8 cellular contexts compared by ENCODE assay signal in the genomic region with DNA sequence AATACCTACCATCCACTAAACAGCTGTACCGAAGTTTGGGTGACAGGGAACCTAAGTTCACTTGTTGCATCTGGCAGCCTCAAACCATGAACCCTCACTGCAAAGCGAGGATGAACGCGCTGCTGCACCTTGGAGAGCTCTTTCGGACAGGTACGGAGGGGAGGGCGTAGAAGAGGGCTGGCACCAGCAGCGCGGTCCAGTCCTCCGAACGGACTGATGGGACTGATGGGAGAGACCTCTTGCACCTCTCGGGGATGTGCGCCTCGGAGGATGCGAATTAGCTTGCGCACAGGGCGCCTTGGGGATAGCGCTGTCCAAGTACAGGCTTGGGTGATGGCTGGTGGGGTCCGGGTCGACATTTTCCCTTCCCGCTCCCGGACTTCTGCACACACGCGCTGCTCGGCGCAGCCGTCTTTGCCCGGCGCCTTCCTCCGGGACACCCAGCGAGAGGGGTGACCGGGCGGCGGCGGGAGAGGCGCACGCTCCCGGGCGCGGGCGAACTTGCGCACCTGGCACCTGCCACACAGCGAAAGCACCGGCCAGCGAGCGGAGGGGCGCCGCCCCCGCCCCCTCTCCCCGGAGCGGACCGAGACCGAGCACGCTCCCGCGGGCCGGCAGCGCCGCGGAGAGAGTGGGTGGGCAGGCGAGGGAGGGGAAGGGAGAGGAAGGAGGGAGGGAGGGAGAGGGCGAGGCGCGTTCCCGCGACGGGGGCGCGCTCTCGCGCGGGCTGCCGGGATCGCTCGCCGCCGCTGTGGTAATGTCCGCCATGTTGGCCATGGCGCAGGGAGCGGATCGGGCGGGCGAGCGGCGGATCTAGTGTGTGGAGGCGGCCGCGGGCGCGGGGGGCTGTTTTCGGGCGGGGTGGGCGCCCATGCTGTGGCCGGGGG. TPM values are rescaled to one million over a fixed set of nuclear protein-coding genes. Genes with fewer than 3 reads are reported as not detected.
DNase-seq lines count a peak whose midpoint lies in the region; ATAC-seq and TF ChIP-seq lines count a peak whose summit lies in the region.

A gene with protein sequence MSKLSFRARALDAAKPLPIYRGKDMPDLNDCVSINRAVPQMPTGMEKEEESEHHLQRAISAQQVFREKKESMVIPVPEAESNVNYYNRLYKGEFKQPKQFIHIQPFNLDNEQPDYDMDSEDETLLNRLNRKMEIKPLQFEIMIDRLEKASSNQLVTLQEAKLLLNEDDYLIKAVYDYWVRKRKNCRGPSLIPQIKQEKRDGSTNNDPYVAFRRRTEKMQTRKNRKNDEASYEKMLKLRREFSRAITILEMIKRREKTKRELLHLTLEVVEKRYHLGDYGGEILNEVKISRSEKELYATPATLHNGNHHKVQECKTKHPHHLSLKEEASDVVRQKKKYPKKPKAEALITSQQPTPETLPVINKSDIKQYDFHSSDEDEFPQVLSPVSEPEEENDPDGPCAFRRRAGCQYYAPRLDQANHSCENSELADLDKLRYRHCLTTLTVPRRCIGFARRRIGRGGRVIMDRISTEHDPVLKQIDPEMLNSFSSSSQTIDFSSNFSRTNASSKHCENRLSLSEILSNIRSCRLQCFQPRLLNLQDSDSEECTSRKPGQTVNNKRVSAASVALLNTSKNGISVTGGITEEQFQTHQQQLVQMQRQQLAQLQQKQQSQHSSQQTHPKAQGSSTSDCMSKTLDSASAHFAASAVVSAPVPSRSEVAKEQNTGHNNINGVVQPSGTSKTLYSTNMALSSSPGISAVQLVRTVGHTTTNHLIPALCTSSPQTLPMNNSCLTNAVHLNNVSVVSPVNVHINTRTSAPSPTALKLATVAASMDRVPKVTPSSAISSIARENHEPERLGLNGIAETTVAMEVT (plus strand): TSS at position 754 of the 887 bp plus-strand sequence. CDS start 267 bp downstream, outside the sequence.

- no peaks in the 10 kb centered on the region for H3K4me1 ChIP-seq in colonic mucosa

- H3K27me3 ChIP-seq in colonic mucosa = no peaks in the 10 kb centered on the region
- H3K27me3 ChIP-seq in layer of hippocampus (ENCODE audit: control insufficient read depth, insufficient read depth, low read length) = no peaks in the 10 kb centered on the region

- H3K36me3 ChIP-seq in colonic mucosa = no peaks in the 10 kb centered on the region

- peak; percentile 83 for TF ChIP-seq POLR2A in GM18951 (IDR thresholded peaks at IDR 0.05; ENCODE audit: extremely low read depth, insufficient read depth, insufficient read length)

- no peak for TF ChIP-seq CTCF in AG09309 (IDR thresholded peaks at IDR 0.05; ENCODE audit: control insufficient read depth, insufficient read depth, low read depth, low read length, missing control alignments)
- TF ChIP-seq CTCF in colonic mucosa (IDR thresholded peaks at IDR 0.05) = no peak

- peak; percentile 58 for ATAC-seq in HG03280 (IDR thresholded peaks at IDR 0.05; ENCODE audit: unreplicated experiment)

- in situ Hi-C loops in GM18951 (cut with MboI; ENCODE audit: low sequenced_read_pairs, unreplicated experiment) = no loop called here

- H3K9ac ChIP-seq in colonic mucosa (ENCODE audit: low read depth in 2 of 2, low read length in 2 of 2) = peak within 1 kb of the TSS; percentile 76 to 86

- intact Hi-C loops in colonic mucosa (cut with DNase I) = loop anchor here (5.0 kb wide), 1 partner anchor 343 kb away; no protein-coding TSS in a partner anchor

- peak within 1 kb of the TSS; percentile 95 for H3K27ac ChIP-seq in colonic mucosa
- H3K27ac ChIP-seq in layer of hippocampus (ENCODE audit: low read depth, low read length) = peak within 1 kb of the TSS; percentile 100

- peak within 1 kb of the TSS; percentile 78 for H3K4me3 ChIP-seq in AG09309 (ENCODE audit: control insufficient read depth, low read depth, low read length)
- peak within 1 kb of the TSS; percentile 95 for H3K4me3 ChIP-seq in colonic mucosa

- no peaks in the 10 kb centered on the region for H3K9me3 ChIP-seq in colonic mucosa

- peak; percentile 38 for DNase-seq in AG09309 (ENCODE audit: low read depth)
- DNase-seq in NCI-H510A (lab: John Stamatoyannopoulos, UW) = peak; percentile 58
- peak; percentile 91 for DNase-seq in activated CD4-positive, alpha-beta T cell treated with anti-CD3 and anti-CD28 coated beads for 48 hours
- peak; percentile 88 for DNase-seq in colonic mucosa
- DNase-seq in stimulated activated CD4-positive, alpha-beta T cell treated with anti-CD3 and anti-CD28 coated beads, Interleukin-1b, Interleukin-23, amount 100 ng/mL, for 4 hours (ENCODE audit: low read depth in 2 of 2) = peak; percentile 85 to 86

RNA-seq across cellular contexts. Expression of the gene that starts here (rescaled TPM):
- 10 to 100 TPM; 18.4 to 20.7 TPM for total RNA-seq in colonic mucosa

Comparison
In these comparisons a context has a peak if more than half of its experiments do, and no peak if none do; other contexts are left out.
1. Peak in every context shown above with its lines: DNase-seq, ATAC-seq, H3K4me3 ChIP-seq and H3K27ac ChIP-seq.
2. DNase-seq: peak in every context shown above with its lines; median percentile 91 in activated CD4-positive, alpha-beta T cell treated with anti-CD3 and anti-CD28 coated beads for 48 hours; 88 in colonic mucosa; 86 in stimulated activated CD4-positive, alpha-beta T cell treated with anti-CD3 and anti-CD28 coated beads, Interleukin-1b, Interleukin-23, amount 100 ng/mL, for 4 hours; 58 in NCI-H510A; 38 in AG09309.